ENCODE assay signal across 16 cellular contexts in genomic region chr19:47711652-47712239, GRCh38.
"Had no signal": no experiment of that assay in that cellular context is flagged by ENCODE, and none has a peak within 500 bp of the region (broad histone marks: within the 10 kb centered on the region; RNA-seq: fewer than 3 reads in every experiment).

No MANE protein-coding gene starts in this region.

- H3K4me3 ChIP-seq: adrenal gland, colonic mucosa, sigmoid colon, spleen, stomach, testis had no signal

- H3K4me1 Mint-ChIP-seq: nephron progenitor cell had no signal

- H3K9me3 ChIP-seq: adrenal gland, colonic mucosa, sigmoid colon, stomach, testis had no signal

- H3K4me1 ChIP-seq: colonic mucosa had no signal

- H3K27me3 ChIP-seq: adrenal gland, colonic mucosa, sigmoid colon, testis had no signal

- DNase-seq: activated CD4-positive, alpha-beta T cell treated with anti-CD3 and anti-CD28 coated beads, Interleukin-2, amount 50 U/mL, for 1 hour; activated naive CD4-positive, alpha-beta T cell treated with anti-CD3 and anti-CD28 coated beads, Interleukin-2, amount 50 U/mL, for 16 hours; adrenal gland; caudate nucleus; colonic mucosa; foreskin fibroblast; glutamatergic neuron; hypothalamus; left ventricle myocardium superior; mesendoderm; nephron progenitor cell; sigmoid colon; spleen; stomach; T-helper 17 cell; testis had no signal

- H3K27ac ChIP-seq: adrenal gland, colonic mucosa, sigmoid colon, spleen, stomach, testis had no signal

- H3K27ac Mint-ChIP-seq: nephron progenitor cell, T-helper 17 cell had no signal

- H3K36me3 ChIP-seq: colonic mucosa had no signal

- ATAC-seq: left ventricle myocardium superior, T-helper 17 cell had no signal

- H3K4me3 Mint-ChIP-seq: nephron progenitor cell, T-helper 17 cell had no signal
